Comparison of ENCODE assay signal across 14 cellular contexts in the genomic region with DNA sequence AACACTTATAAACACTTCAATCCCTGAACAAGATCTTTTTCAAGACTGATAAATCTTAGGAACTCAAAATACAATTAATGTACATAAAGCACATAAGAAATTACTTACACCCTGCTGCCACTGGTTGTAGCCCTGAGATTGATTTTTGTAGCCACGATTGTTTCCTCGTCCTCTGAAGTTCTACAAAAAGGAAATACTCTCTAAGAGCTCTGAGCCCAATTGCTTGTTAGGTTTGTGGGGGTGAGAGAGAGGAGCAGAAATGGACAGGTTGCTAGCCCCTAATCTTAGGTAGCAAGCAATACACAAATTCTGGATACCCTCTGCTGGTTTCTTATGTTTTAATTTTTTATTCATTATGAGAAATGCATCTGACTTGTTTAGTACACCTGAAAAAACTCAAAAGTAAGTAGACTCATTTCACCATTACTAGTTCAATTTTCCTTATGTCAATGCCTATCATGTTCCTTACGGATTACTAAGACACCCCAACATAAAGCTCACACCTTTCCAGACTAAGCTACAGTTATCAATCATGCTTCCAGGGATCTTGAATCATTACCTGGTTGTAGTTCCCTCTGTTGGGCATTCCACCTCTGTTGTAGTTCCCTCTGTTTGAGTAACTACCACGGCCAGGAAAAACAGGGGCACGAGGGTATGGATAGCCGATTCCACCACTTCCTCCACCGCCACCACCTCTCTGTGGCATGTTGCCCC. TPM values are rescaled to one million over a fixed set of nuclear protein-coding genes. Genes with fewer than 3 reads are reported as not detected.
DNase-seq lines count a peak whose midpoint lies in the region; ATAC-seq, FAIRE-seq and TF ChIP-seq lines count a peak whose summit lies in the region.
"Had no signal": no experiment of that assay in that cellular context is flagged by ENCODE, and none has a peak within 500 bp of the region (broad histone marks: within the 10 kb centered on the region; RNA-seq: fewer than 3 reads in every experiment).

No MANE protein-coding gene starts in this region.

- H4K20me1 ChIP-seq in BLaER1 treated with 17β-estradiol and CSF1 and Interleukin-3, amounts not matched to agents 10 nM and 100 nM = peaks cover 94 to 100% (median 100%) of the 10 kb centered on the region in 11 experiments

- TF ChIP-seq CTCF in D721Med (IDR thresholded peaks at IDR 0.05; ENCODE audit: insufficient read depth, missing control alignments) (no peak), mesothelial cell of epicardium (IDR thresholded peaks at IDR 0.05; ENCODE audit: unreplicated experiment) (no peak)

- peaks cover 72% of the 10 kb centered on the region for H3K36me3 Mint-ChIP-seq in activated T-helper 1 cell treated with anti-CD3 and anti-CD28 coated beads, Interleukin-12 subunit alpha, Interleukin-12 subunit beta, Interleukin-2, Interleukin-4 antibody, amounts not matched to agents 30 ng/mL and 10 ng/mL and 1 ng/mL, durations not matched to agents 14 hours and 24 hours and 36 hours (ENCODE audit: low read depth)
- H3K36me3 Mint-ChIP-seq in mesothelial cell of epicardium = peaks cover 58% of the 10 kb centered on the region

- H3K4me1 Mint-ChIP-seq in activated T-helper 1 cell treated with anti-CD3 and anti-CD28 coated beads, Interleukin-12 subunit alpha, Interleukin-12 subunit beta, Interleukin-2, Interleukin-4 antibody, amounts not matched to agents 30 ng/mL and 10 ng/mL and 1 ng/mL, durations not matched to agents 14 hours and 24 hours and 36 hours (ENCODE audit: low read depth) = peaks cover 92% of the 10 kb centered on the region
- H3K4me1 Mint-ChIP-seq in mesothelial cell of epicardium = peaks cover 11% of the 10 kb centered on the region

- H3K36me3 ChIP-seq in BLaER1 treated with 17β-estradiol and CSF1 and Interleukin-3, amounts not matched to agents 10 nM and 100 nM = peaks cover 94 to 100% (median 100%) of the 10 kb centered on the region in 11 experiments

- no peaks in the 10 kb centered on the region for H3K27me3 ChIP-seq in BLaER1 treated with 17β-estradiol and CSF1 and Interleukin-3, amounts not matched to agents 10 nM and 100 nM
- H3K27me3 ChIP-seq: esophagus squamous epithelium had no signal

- H3K4me3 ChIP-seq in BLaER1 treated with 17β-estradiol and CSF1 and Interleukin-3, amounts not matched to agents 10 nM and 100 nM = peak overlapping the region; percentile 1 to 50 (median 32); a peak in 13 of 20 replicates
- H3K4me3 ChIP-seq: esophagus squamous epithelium had no signal

- ATAC-seq in GM18517 (IDR thresholded peaks at IDR 0.05; ENCODE audit: unreplicated experiment) = no peak
- ATAC-seq: left cardiac atrium had no signal

- intact Hi-C loops in activated T-helper 1 cell treated with anti-CD3 and anti-CD28 coated beads, Interleukin-12 subunit alpha, Interleukin-12 subunit beta, Interleukin-2, Interleukin-4 antibody, amounts not matched to agents 30 ng/mL and 10 ng/mL and 1 ng/mL, durations not matched to agents 14 hours and 24 hours and 36 hours (cut with micrococcal nuclease) = loop anchor here (1.0 kb wide), 1 partner anchor 11 kb away; no protein-coding TSS in a partner anchor

- H3K27ac ChIP-seq in BLaER1 treated with 17β-estradiol and CSF1 and Interleukin-3, amounts not matched to agents 10 nM and 100 nM = peak overlapping the region in 9 of 11 experiments; percentile 7 to 54 (median 35); a peak in 15 of 22 replicates
- H3K27ac ChIP-seq: esophagus squamous epithelium had no signal

- peak overlapping the region; percentile 76 to 97 (median 93) for H3K4me2 ChIP-seq in BLaER1 treated with 17β-estradiol and CSF1 and Interleukin-3, amounts not matched to agents 10 nM and 100 nM

- peak overlapping the region in 10 of 11 experiments; percentile 4 to 68 (median 58); a peak in 15 of 22 replicates for H3K9ac ChIP-seq in BLaER1 treated with 17β-estradiol and CSF1 and Interleukin-3, amounts not matched to agents 10 nM and 100 nM

- DNase-seq in D721Med (ENCODE audit: insufficient read length, low spot score) = no peak
- no peak for DNase-seq in activated T-helper 1 cell treated with anti-CD3 and anti-CD28 coated beads, Interleukin-12 subunit alpha, Interleukin-12 subunit beta, Interleukin-2, Interleukin-4 antibody, amounts not matched to agents 30 ng/mL and 10 ng/mL and 1 ng/mL, durations not matched to agents 14 hours and 24 hours and 36 hours (ENCODE audit: low spot score)
- no peak for DNase-seq in mesothelial cell of epicardium (ENCODE audit: low spot score in 2 of 2, unreplicated experiment in 2 of 2)
- DNase-seq in cerebellar cortex (ENCODE audit: low spot score) = no peak
- no peak for DNase-seq in GDM1 (lab: John Stamatoyannopoulos, UW)
- DNase-seq in COLO829 (ENCODE audit: low spot score) = no peak
- DNase-seq: activated gamma-delta T cell treated with Interleukin-2 at 50 U/mL for 16 hours, esophagus squamous epithelium, left cardiac atrium, MM.1S, NCI-H2227 treated with DMSO at 0.1 percent for 48 hours had no signal

- FAIRE-seq in D721Med (lab: Jason Lieb, UNC) = peak; percentile 69

- H3K4me1 ChIP-seq in BLaER1 treated with 17β-estradiol and CSF1 and Interleukin-3, amounts not matched to agents 10 nM and 100 nM = peaks cover 63 to 92% (median 69%) of the 10 kb centered on the region in 10 experiments

- H3K27ac Mint-ChIP-seq in activated T-helper 1 cell treated with anti-CD3 and anti-CD28 coated beads, Interleukin-12 subunit alpha, Interleukin-12 subunit beta, Interleukin-2, Interleukin-4 antibody, amounts not matched to agents 30 ng/mL and 10 ng/mL and 1 ng/mL, durations not matched to agents 14 hours and 24 hours and 36 hours = peak overlapping the region; percentile 79
- peak overlapping the region; percentile 54 for H3K27ac Mint-ChIP-seq in mesothelial cell of epicardium

- peak overlapping the region; percentile 74 for H3K4me3 Mint-ChIP-seq in activated T-helper 1 cell treated with anti-CD3 and anti-CD28 coated beads, Interleukin-12 subunit alpha, Interleukin-12 subunit beta, Interleukin-2, Interleukin-4 antibody, amounts not matched to agents 30 ng/mL and 10 ng/mL and 1 ng/mL, durations not matched to agents 14 hours and 24 hours and 36 hours
- H3K4me3 Mint-ChIP-seq in mesothelial cell of epicardium = no peak overlapping the region
- H3K4me3 Mint-ChIP-seq: nephron had no signal

- H3K27me3 Mint-ChIP-seq in activated T-helper 1 cell treated with anti-CD3 and anti-CD28 coated beads, Interleukin-12 subunit alpha, Interleukin-12 subunit beta, Interleukin-2, Interleukin-4 antibody, amounts not matched to agents 30 ng/mL and 10 ng/mL and 1 ng/mL, durations not matched to agents 14 hours and 24 hours and 36 hours (ENCODE audit: insufficient read depth) = no peaks in the 10 kb centered on the region
- H3K27me3 Mint-ChIP-seq in mesothelial cell of epicardium (ENCODE audit: low read depth) = no peaks in the 10 kb centered on the region

- no peaks in the 10 kb centered on the region for H3K9me3 ChIP-seq in BLaER1 treated with 17β-estradiol and CSF1 and Interleukin-3, amounts not matched to agents 10 nM and 100 nM (replicated peaks in 1 of 11)
- H3K9me3 ChIP-seq: esophagus squamous epithelium had no signal

- no peaks in the 10 kb centered on the region for H3K9me3 Mint-ChIP-seq in activated T-helper 1 cell treated with anti-CD3 and anti-CD28 coated beads, Interleukin-12 subunit alpha, Interleukin-12 subunit beta, Interleukin-2, Interleukin-4 antibody, amounts not matched to agents 30 ng/mL and 10 ng/mL and 1 ng/mL, durations not matched to agents 14 hours and 24 hours and 36 hours
- H3K9me3 Mint-ChIP-seq in mesothelial cell of epicardium = no peaks in the 10 kb centered on the region
- H3K9me3 Mint-ChIP-seq: nephron had no signal

RNA-seq across cellular contexts. Expression of a gene that starts 9.3 kb away (rescaled TPM):
- 566 and 573 TPM in 2 replicates for total RNA-seq in activated T-helper 1 cell treated with anti-CD3 and anti-CD28 coated beads, Interleukin-12 subunit alpha, Interleukin-12 subunit beta, Interleukin-2, Interleukin-4 antibody, amounts not matched to agents 30 ng/mL and 10 ng/mL and 1 ng/mL, durations not matched to agents 14 hours and 24 hours and 36 hours
- 423 to 436 TPM (median 424 TPM) in 3 replicates for total RNA-seq in mesothelial cell of epicardium

RNA-seq across cellular contexts. Expression of a gene that starts 19.6 kb away (rescaled TPM):
- 27.4 and 27.6 TPM in 2 replicates for total RNA-seq in activated T-helper 1 cell treated with anti-CD3 and anti-CD28 coated beads, Interleukin-12 subunit alpha, Interleukin-12 subunit beta, Interleukin-2, Interleukin-4 antibody, amounts not matched to agents 30 ng/mL and 10 ng/mL and 1 ng/mL, durations not matched to agents 14 hours and 24 hours and 36 hours
- total RNA-seq in mesothelial cell of epicardium = 27.7 to 31.9 TPM (median 29.3 TPM) in 3 replicates
